ENCODE assay signal across 19 cellular contexts in the genomic region with DNA sequence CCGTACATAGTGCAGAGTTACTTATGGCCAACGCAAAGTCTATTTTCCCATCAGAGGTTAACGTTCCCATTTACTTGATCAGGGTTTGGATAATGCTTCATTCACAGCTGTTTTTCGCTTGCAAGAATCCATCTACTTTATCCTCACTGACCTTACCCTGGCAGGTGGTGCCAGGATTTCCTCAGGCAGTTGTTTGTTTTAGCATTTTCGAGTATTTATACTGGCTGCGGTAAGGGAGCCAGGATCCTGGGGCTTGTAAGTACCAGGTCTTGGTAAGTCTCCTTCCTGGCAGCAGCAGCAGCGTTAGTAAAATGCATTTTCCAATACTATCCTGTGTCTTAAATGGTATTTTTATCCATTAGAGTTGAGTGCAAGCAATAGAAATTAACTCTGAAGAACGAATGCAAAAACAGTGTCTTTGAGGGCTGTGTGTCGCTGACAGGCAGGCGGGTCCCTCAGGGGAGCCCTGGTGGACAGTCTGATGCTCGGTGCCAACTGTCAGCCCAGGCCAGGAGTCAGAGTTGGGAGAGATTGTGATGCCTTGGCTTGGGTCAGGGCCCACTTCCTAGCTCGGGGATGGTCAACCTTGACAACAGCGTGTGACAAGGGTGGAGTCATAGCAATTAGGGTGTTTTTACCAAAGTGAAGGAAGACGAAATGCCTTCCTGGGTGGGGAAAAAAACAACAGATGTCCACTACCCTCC.
DNase-seq lines count a peak whose midpoint lies in the region; ATAC-seq and TF ChIP-seq lines count a peak whose summit lies in the region.
"Had no signal": no experiment of that assay in that cellular context is flagged by ENCODE, and none has a peak within 500 bp of the region (broad histone marks: within the 10 kb centered on the region; RNA-seq: fewer than 3 reads in every experiment).

No MANE protein-coding gene starts in this region.

- H3K4me3 ChIP-seq in endodermal cell (ENCODE audit: low read length) (no peak overlapping the region), upper lobe of right lung (no peak overlapping the region)
- H3K4me3 ChIP-seq: vagina had no signal

- H3K27me3 ChIP-seq in endodermal cell (ENCODE audit: control insufficient read depth, insufficient read depth, low read length, poor library complexity, severe bottlenecking): no peaks in the 10 kb centered on the region
- no peaks in the 10 kb centered on the region for H3K27me3 ChIP-seq in upper lobe of right lung
- H3K27me3 ChIP-seq: vagina had no signal

- WGBS in endodermal cell (ENCODE audit: insufficient coverage in 1 of 2, insufficient read length in 1 of 2), 2 experiments: 87 to 90% methylated on average over 10 to 14 of the region's 14 CpGs

- H3K9me3 Mint-ChIP-seq in endodermal cell: no peaks in the 10 kb centered on the region
- H3K9me3 Mint-ChIP-seq: activated naive CD4-positive, alpha-beta T cell treated with anti-CD3 and anti-CD28 coated beads, Interleukin-2, amount 50 U/mL, for 24 hours; stimulated activated effector memory CD8-positive, alpha-beta T cell treated with anti-CD3 and anti-CD28 coated beads, Interleukin-12 subunit alpha, Interleukin-12 subunit beta, amount 100 ng/mL, for 72 hours had no signal

- H3K4me1 ChIP-seq in endodermal cell (ENCODE audit: control insufficient read depth, insufficient read depth, low read length) (no peaks in the 10 kb centered on the region), upper lobe of right lung (peaks cover 15% of the 10 kb centered on the region)
- H3K4me1 ChIP-seq: vagina had no signal

- H3K9me3 ChIP-seq in endodermal cell (ENCODE audit: control insufficient read depth, low read length) (no peaks in the 10 kb centered on the region), upper lobe of right lung (no peaks in the 10 kb centered on the region)
- H3K9me3 ChIP-seq: vagina had no signal

- no peak overlapping the region for H3K4me3 Mint-ChIP-seq in endodermal cell
- H3K4me3 Mint-ChIP-seq: activated naive CD4-positive, alpha-beta T cell treated with anti-CD3 and anti-CD28 coated beads, Interleukin-2, amount 50 U/mL, for 24 hours; CD4-positive, CD25-positive, alpha-beta regulatory T cell; naive B cell; stimulated activated effector memory CD8-positive, alpha-beta T cell treated with anti-CD3 and anti-CD28 coated beads, Interleukin-12 subunit alpha, Interleukin-12 subunit beta, amount 100 ng/mL, for 72 hours had no signal

- DNase-seq in NCI-H1105 (lab: John Stamatoyannopoulos, UW) (peak; percentile 62), NCI-H748 (lab: John Stamatoyannopoulos, UW; ENCODE audit: unreplicated experiment) (peak; percentile 83), endodermal cell (no peak), upper lobe of right lung (no peak), SW 1271 (lab: John Stamatoyannopoulos, UW) (no peak)
- no peak for DNase-seq in activated CD4-positive, alpha-beta T cell treated with anti-CD3 and anti-CD28 coated beads, Interleukin-2, amount 50 U/mL, for 1 hour
- DNase-seq: activated CD8-positive, alpha-beta memory T cell treated with anti-CD3 and anti-CD28 coated beads, Interleukin-2, amount 50 U/mL, for 4 hours; caudate nucleus; CD4-positive, CD25-positive, alpha-beta regulatory T cell; Kasumi-1; kidney glomerular epithelial cell; naive B cell; NCI-H2227 treated with DMSO at 0.1 percent for 48 hours; stimulated activated CD4-positive, alpha-beta T cell treated with anti-CD3 and anti-CD28 coated beads, Interleukin-4, amount 100 ng/mL, for 4 hours had no signal

- H3K36me3 ChIP-seq in endodermal cell (ENCODE audit: control insufficient read depth, insufficient read depth, low read length) (no peaks in the 10 kb centered on the region), upper lobe of right lung (no peaks in the 10 kb centered on the region)
- H3K36me3 ChIP-seq: vagina had no signal

- ATAC-seq in upper lobe of right lung (peak; percentile 84), GM19452 (IDR thresholded peaks at IDR 0.05; ENCODE audit: unreplicated experiment) (no peak)
- ATAC-seq: activated CD4-positive, CD25-positive, alpha-beta regulatory T cell treated with anti-CD3 and anti-CD28 coated beads, Interleukin-2, amount 50 U/mL, for 24 hours; stimulated activated effector memory CD8-positive, alpha-beta T cell treated with anti-CD3 and anti-CD28 coated beads, Interleukin-12 subunit alpha, Interleukin-12 subunit beta, amount 100 ng/mL, for 72 hours had no signal

- H3K4me1 Mint-ChIP-seq in endodermal cell: peaks cover 22% of the 10 kb centered on the region
- H3K4me1 Mint-ChIP-seq: activated naive CD4-positive, alpha-beta T cell treated with anti-CD3 and anti-CD28 coated beads, Interleukin-2, amount 50 U/mL, for 24 hours; CD4-positive, CD25-positive, alpha-beta regulatory T cell; naive B cell; stimulated activated effector memory CD8-positive, alpha-beta T cell treated with anti-CD3 and anti-CD28 coated beads, Interleukin-12 subunit alpha, Interleukin-12 subunit beta, amount 100 ng/mL, for 72 hours had no signal

- H3K9ac ChIP-seq in endodermal cell (ENCODE audit: extremely low read depth, low read length, poor library complexity, severe bottlenecking): no peak overlapping the region

- intact Hi-C loops in upper lobe of right lung (cut with DNase I): no loop called here

- H3K27ac ChIP-seq in endodermal cell (ENCODE audit: low read depth, low read length) (no peak overlapping the region), upper lobe of right lung (peak overlapping the region; percentile 82)
- H3K27ac ChIP-seq: vagina had no signal

- no peak overlapping the region for H3K27ac Mint-ChIP-seq in endodermal cell
- H3K27ac Mint-ChIP-seq: activated naive CD4-positive, alpha-beta T cell treated with anti-CD3 and anti-CD28 coated beads, Interleukin-2, amount 50 U/mL, for 24 hours; CD4-positive, CD25-positive, alpha-beta regulatory T cell; stimulated activated effector memory CD8-positive, alpha-beta T cell treated with anti-CD3 and anti-CD28 coated beads, Interleukin-12 subunit alpha, Interleukin-12 subunit beta, amount 100 ng/mL, for 72 hours had no signal

- peak; percentile 33 for TF ChIP-seq CTCF in endodermal cell (conservative IDR thresholded peaks at IDR 0.05)
- no peak for TF ChIP-seq CTCF in upper lobe of right lung (IDR thresholded peaks at IDR 0.05)

- no peaks in the 10 kb centered on the region for H3K36me3 Mint-ChIP-seq in endodermal cell (ENCODE audit: low read depth)
- H3K36me3 Mint-ChIP-seq: activated naive CD4-positive, alpha-beta T cell treated with anti-CD3 and anti-CD28 coated beads, Interleukin-2, amount 50 U/mL, for 24 hours; CD4-positive, CD25-positive, alpha-beta regulatory T cell; naive B cell; stimulated activated effector memory CD8-positive, alpha-beta T cell treated with anti-CD3 and anti-CD28 coated beads, Interleukin-12 subunit alpha, Interleukin-12 subunit beta, amount 100 ng/mL, for 72 hours had no signal

- H3K27me3 Mint-ChIP-seq in endodermal cell (ENCODE audit: insufficient read depth): no peaks in the 10 kb centered on the region
- H3K27me3 Mint-ChIP-seq: activated naive CD4-positive, alpha-beta T cell treated with anti-CD3 and anti-CD28 coated beads, Interleukin-2, amount 50 U/mL, for 24 hours; CD4-positive, CD25-positive, alpha-beta regulatory T cell had no signal

Comparison
In these comparisons a context has a peak if more than half of its experiments do, and no peak if none do; other contexts are left out.
1. DNase-seq: peak in NCI-H1105 (single experiment) and NCI-H748 (single experiment); none in endodermal cell (single experiment), upper lobe of right lung (single experiment), activated CD4-positive, alpha-beta T cell treated with anti-CD3 and anti-CD28 coated beads, Interleukin-2, amount 50 U/mL, for 1 hour (single experiment) and SW 1271 (0 of 2).